In the genomic region with DNA sequence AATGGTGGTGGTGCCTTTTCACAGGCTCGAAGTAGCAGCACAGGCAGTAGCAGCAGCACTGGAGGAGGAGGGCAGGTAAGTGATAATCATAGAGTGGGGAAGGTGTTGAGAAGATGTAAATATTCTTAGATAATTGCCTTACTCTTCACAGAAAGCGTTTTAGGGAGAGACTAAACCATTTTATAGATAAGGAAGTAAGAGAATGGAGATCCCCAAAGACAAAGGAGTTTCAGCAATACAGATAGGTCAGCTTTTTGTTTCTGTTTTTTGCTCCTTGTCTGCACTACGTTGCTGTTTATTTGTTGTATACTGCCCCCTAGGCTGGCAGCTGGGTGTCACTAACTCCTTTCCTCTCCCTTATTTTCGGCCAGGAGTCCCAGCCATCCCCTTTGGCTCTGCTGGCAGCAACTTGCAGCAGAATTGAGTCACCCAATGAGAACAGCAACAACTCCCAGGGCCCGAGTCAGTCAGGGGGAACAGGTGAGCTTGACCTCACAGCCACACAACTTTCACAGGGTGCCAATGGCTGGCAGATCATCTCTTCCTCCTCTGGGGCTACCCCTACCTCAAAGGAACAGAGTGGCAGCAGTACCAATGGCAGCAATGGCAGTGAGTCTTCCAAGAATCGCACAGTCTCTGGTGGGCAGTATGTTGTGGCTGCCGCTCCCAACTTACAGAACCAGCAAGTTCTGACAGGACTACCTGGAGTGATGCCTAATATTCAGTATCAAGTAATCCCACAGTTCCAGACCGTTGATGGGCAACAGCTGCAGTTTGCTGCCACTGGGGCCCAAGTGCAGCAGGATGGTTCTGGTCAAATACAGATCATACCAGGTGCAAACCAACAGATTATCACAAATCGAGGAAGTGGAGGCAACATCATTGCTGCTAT, we compare ENCODE assay signal across 8 cellular contexts. TPM values are rescaled to one million over a fixed set of nuclear protein-coding genes. Genes with fewer than 3 reads are reported as not detected.
DNase-seq lines count a peak whose midpoint lies in the region; ATAC-seq and TF ChIP-seq lines count a peak whose summit lies in the region.

No MANE protein-coding gene starts in this region.

- no peak overlapping the region for H3K14ac ChIP-seq in neuronal stem cell (ENCODE audit: low read length)

- H4K91ac ChIP-seq in neuronal stem cell (ENCODE audit: low read depth, low read length, poor library complexity): no peak overlapping the region

- H3K27me3 ChIP-seq in neuronal stem cell (ENCODE audit: control insufficient read depth in 3 of 3, insufficient read depth in 3 of 3, low read depth in 1 of 3, low read length in 3 of 3): no peaks in the 10 kb centered on the region

- no peak overlapping the region for H2AK5ac ChIP-seq in neuronal stem cell (ENCODE audit: low read depth, low read length)

- H3K27ac ChIP-seq in neuronal stem cell (replicated peaks; ENCODE audit: low read length): no peak overlapping the region

- peak overlapping the region; percentile 57 for H3K23ac ChIP-seq in neuronal stem cell (ENCODE audit: low read depth, low read length, poor library complexity)

- H3K9ac ChIP-seq in neuronal stem cell (ENCODE audit: low read depth, low read length, poor library complexity): peak overlapping the region; percentile 50

- TF ChIP-seq CTCF in foreskin fibroblast (IDR thresholded peaks at IDR 0.05; ENCODE audit: low read depth, low read length): peak; percentile 29

- no peak overlapping the region for H4K8ac ChIP-seq in neuronal stem cell (ENCODE audit: low read depth, low read length)

- H3K4me1 ChIP-seq in neuronal stem cell (ENCODE audit: control insufficient read depth in 2 of 2, insufficient read depth in 1 of 2, low read depth in 1 of 2, low read length in 2 of 2): peaks cover 15 to 21% of the 10 kb centered on the region in 2 donors

- H3K4me1 Mint-ChIP-seq in activated T-helper 1 cell treated with anti-CD3 and anti-CD28 coated beads, Interleukin-12 subunit alpha, Interleukin-12 subunit beta, Interleukin-2, Interleukin-4 antibody, amounts not matched to agents 30 ng/mL and 10 ng/mL and 1 ng/mL, durations not matched to agents 14 hours and 24 hours and 36 hours (ENCODE audit: low read depth): peaks cover 41% of the 10 kb centered on the region

- peaks cover 16% of the 10 kb centered on the region for H3K79me1 ChIP-seq in neuronal stem cell (ENCODE audit: low read depth, low read length)

- WGBS in neuronal stem cell (ENCODE audit: extremely low coverage in 2 of 2, insufficient read length in 2 of 2, insufficient replicate concordance in 1 of 2), 2 donors: no CpG with 5 or more reads among the region's 9 CpGs

- no peaks in the 10 kb centered on the region for H3K27me3 Mint-ChIP-seq in activated T-helper 1 cell treated with anti-CD3 and anti-CD28 coated beads, Interleukin-12 subunit alpha, Interleukin-12 subunit beta, Interleukin-2, Interleukin-4 antibody, amounts not matched to agents 30 ng/mL and 10 ng/mL and 1 ng/mL, durations not matched to agents 14 hours and 24 hours and 36 hours (ENCODE audit: insufficient read depth)

- H3K18ac ChIP-seq in neuronal stem cell (ENCODE audit: low read length): no peak overlapping the region

- peak overlapping the region; percentile 48 to 50 for H3K4me3 ChIP-seq in foreskin fibroblast (ENCODE audit: low read depth in 1 of 2, low read length in 2 of 2)
- H3K4me3 ChIP-seq in neuronal stem cell (ENCODE audit: low read length in 2 of 2): peak overlapping the region in 1 of 2 donors; percentile 61

- intact Hi-C loops in activated T-helper 1 cell treated with anti-CD3 and anti-CD28 coated beads, Interleukin-12 subunit alpha, Interleukin-12 subunit beta, Interleukin-2, Interleukin-4 antibody, amounts not matched to agents 30 ng/mL and 10 ng/mL and 1 ng/mL, durations not matched to agents 14 hours and 24 hours and 36 hours (cut with micrococcal nuclease): loop anchor here (1.0 to 5.0 kb wide), 4 partner anchors 30 to 345 kb away; a partner anchor contains a TSS

- peaks cover 0 to 11% of the 10 kb centered on the region in 2 donors for H3K9me3 ChIP-seq in neuronal stem cell (replicated peaks in 1 of 2; ENCODE audit: control insufficient read depth in 2 of 2, insufficient read depth in 1 of 2, low read depth in 1 of 2, low read length in 2 of 2)

- H3K27ac Mint-ChIP-seq in activated T-helper 1 cell treated with anti-CD3 and anti-CD28 coated beads, Interleukin-12 subunit alpha, Interleukin-12 subunit beta, Interleukin-2, Interleukin-4 antibody, amounts not matched to agents 30 ng/mL and 10 ng/mL and 1 ng/mL, durations not matched to agents 14 hours and 24 hours and 36 hours: peak overlapping the region; percentile 90

- H3K9me3 Mint-ChIP-seq in activated T-helper 1 cell treated with anti-CD3 and anti-CD28 coated beads, Interleukin-12 subunit alpha, Interleukin-12 subunit beta, Interleukin-2, Interleukin-4 antibody, amounts not matched to agents 30 ng/mL and 10 ng/mL and 1 ng/mL, durations not matched to agents 14 hours and 24 hours and 36 hours: no peaks in the 10 kb centered on the region

- H3K4me3 Mint-ChIP-seq in activated T-helper 1 cell treated with anti-CD3 and anti-CD28 coated beads, Interleukin-12 subunit alpha, Interleukin-12 subunit beta, Interleukin-2, Interleukin-4 antibody, amounts not matched to agents 30 ng/mL and 10 ng/mL and 1 ng/mL, durations not matched to agents 14 hours and 24 hours and 36 hours: peak overlapping the region; percentile 88

- no peak for ATAC-seq in GM21515 (IDR thresholded peaks at IDR 0.05; ENCODE audit: unreplicated experiment)
- ATAC-seq in HG02840 (IDR thresholded peaks at IDR 0.05; ENCODE audit: low FRiP score, unreplicated experiment): no peak

- H3K4ac ChIP-seq in neuronal stem cell (ENCODE audit: low read length): no peak overlapping the region

- peaks cover 31% of the 10 kb centered on the region for H3K36me3 Mint-ChIP-seq in activated T-helper 1 cell treated with anti-CD3 and anti-CD28 coated beads, Interleukin-12 subunit alpha, Interleukin-12 subunit beta, Interleukin-2, Interleukin-4 antibody, amounts not matched to agents 30 ng/mL and 10 ng/mL and 1 ng/mL, durations not matched to agents 14 hours and 24 hours and 36 hours (ENCODE audit: low read depth)

- no peak overlapping the region for H2AFZ ChIP-seq in neuronal stem cell (ENCODE audit: low read length)

- H2BK5ac ChIP-seq in neuronal stem cell (ENCODE audit: low read length): peak overlapping the region; percentile 19

- H2BK120ac ChIP-seq in neuronal stem cell (ENCODE audit: low read depth, low read length): no peak overlapping the region

- H2BK12ac ChIP-seq in neuronal stem cell (ENCODE audit: low read length): no peak overlapping the region

- no peak overlapping the region for H2BK15ac ChIP-seq in neuronal stem cell (ENCODE audit: low read length)

- peaks cover 24 to 52% of the 10 kb centered on the region in 2 donors for H3K36me3 ChIP-seq in neuronal stem cell (replicated peaks in 1 of 2; ENCODE audit: control insufficient read depth in 2 of 2, insufficient read depth in 2 of 2, low read length in 2 of 2)

- no peak overlapping the region for H3K4me2 ChIP-seq in neuronal stem cell (ENCODE audit: insufficient read depth, low read length, poor library complexity, severe bottlenecking)

- peak; percentile 18 for DNase-seq in NCI-H2196 (lab: John Stamatoyannopoulos, UW; ENCODE audit: unreplicated experiment)
- no peak for DNase-seq in NCI-H2196 treated with DMSO at 0.1 percent for 48 hours (lab: John Stamatoyannopoulos, UW; ENCODE audit: unreplicated experiment)
- peak; percentile 15 for DNase-seq in NCI-H1694 treated with DMSO at 0.1 percent for 48 hours (lab: John Stamatoyannopoulos, UW)
- DNase-seq in activated T-helper 1 cell treated with anti-CD3 and anti-CD28 coated beads, Interleukin-12 subunit alpha, Interleukin-12 subunit beta, Interleukin-2, Interleukin-4 antibody, amounts not matched to agents 30 ng/mL and 10 ng/mL and 1 ng/mL, durations not matched to agents 14 hours and 24 hours and 36 hours (ENCODE audit: low spot score): peak; percentile 49
- peak; percentile 50 to 85 for DNase-seq in foreskin fibroblast
- DNase-seq in neuronal stem cell (ENCODE audit: low spot score): no peak

RNA-seq across cellular contexts. Expression of a gene that starts 2.0 kb away (rescaled TPM):
- 65.6 and 66.0 TPM in 2 replicates for total RNA-seq in activated T-helper 1 cell treated with anti-CD3 and anti-CD28 coated beads, Interleukin-12 subunit alpha, Interleukin-12 subunit beta, Interleukin-2, Interleukin-4 antibody, amounts not matched to agents 30 ng/mL and 10 ng/mL and 1 ng/mL, durations not matched to agents 14 hours and 24 hours and 36 hours
- polyA plus RNA-seq in neuronal stem cell (2013, experiment 1 of 2): 27.3 TPM
- polyA plus RNA-seq in neuronal stem cell (2013, experiment 2 of 2): 27.4 TPM

RNA-seq across cellular contexts. Expression of a gene that starts 41.7 kb away (rescaled TPM):
- not detected in 2 replicates for total RNA-seq in activated T-helper 1 cell treated with anti-CD3 and anti-CD28 coated beads, Interleukin-12 subunit alpha, Interleukin-12 subunit beta, Interleukin-2, Interleukin-4 antibody, amounts not matched to agents 30 ng/mL and 10 ng/mL and 1 ng/mL, durations not matched to agents 14 hours and 24 hours and 36 hours
- polyA plus RNA-seq in neuronal stem cell (2013, experiment 1 of 2): 0.46 TPM
- polyA plus RNA-seq in neuronal stem cell (2013, experiment 2 of 2): 0.42 TPM

RNA-seq across cellular contexts. Expression of a gene that starts 45.8 kb away (rescaled TPM):
- total RNA-seq in activated T-helper 1 cell treated with anti-CD3 and anti-CD28 coated beads, Interleukin-12 subunit alpha, Interleukin-12 subunit beta, Interleukin-2, Interleukin-4 antibody, amounts not matched to agents 30 ng/mL and 10 ng/mL and 1 ng/mL, durations not matched to agents 14 hours and 24 hours and 36 hours: not detected in 2 replicates
- polyA plus RNA-seq in neuronal stem cell (2013, experiment 1 of 2): 0.22 TPM
- polyA plus RNA-seq in neuronal stem cell (2013, experiment 2 of 2): 0.35 TPM

RNA-seq across cellular contexts. Expression of a gene that starts 59.5 kb away (rescaled TPM):
- total RNA-seq in activated T-helper 1 cell treated with anti-CD3 and anti-CD28 coated beads, Interleukin-12 subunit alpha, Interleukin-12 subunit beta, Interleukin-2, Interleukin-4 antibody, amounts not matched to agents 30 ng/mL and 10 ng/mL and 1 ng/mL, durations not matched to agents 14 hours and 24 hours and 36 hours: 206 and 219 TPM in 2 replicates
- polyA plus RNA-seq in neuronal stem cell (2013, experiment 1 of 2): 119 TPM
- 121 TPM for polyA plus RNA-seq in neuronal stem cell (2013, experiment 2 of 2)

Comparison
In these comparisons a context has a peak if more than half of its experiments do, and no peak if none do; other contexts are left out.
1. DNase-seq: peak in NCI-H2196 (single experiment), NCI-H1694 treated with DMSO at 0.1 percent for 48 hours (single experiment), activated T-helper 1 cell treated with anti-CD3 and anti-CD28 coated beads, Interleukin-12 subunit alpha, Interleukin-12 subunit beta, Interleukin-2, Interleukin-4 antibody, amounts not matched to agents 30 ng/mL and 10 ng/mL and 1 ng/mL, durations not matched to agents 14 hours and 24 hours and 36 hours (single experiment) and foreskin fibroblast (2 of 2); none in NCI-H2196 treated with DMSO at 0.1 percent for 48 hours (single experiment) and neuronal stem cell (single experiment).